8 cellular contexts compared by ENCODE assay signal in the genomic region with DNA sequence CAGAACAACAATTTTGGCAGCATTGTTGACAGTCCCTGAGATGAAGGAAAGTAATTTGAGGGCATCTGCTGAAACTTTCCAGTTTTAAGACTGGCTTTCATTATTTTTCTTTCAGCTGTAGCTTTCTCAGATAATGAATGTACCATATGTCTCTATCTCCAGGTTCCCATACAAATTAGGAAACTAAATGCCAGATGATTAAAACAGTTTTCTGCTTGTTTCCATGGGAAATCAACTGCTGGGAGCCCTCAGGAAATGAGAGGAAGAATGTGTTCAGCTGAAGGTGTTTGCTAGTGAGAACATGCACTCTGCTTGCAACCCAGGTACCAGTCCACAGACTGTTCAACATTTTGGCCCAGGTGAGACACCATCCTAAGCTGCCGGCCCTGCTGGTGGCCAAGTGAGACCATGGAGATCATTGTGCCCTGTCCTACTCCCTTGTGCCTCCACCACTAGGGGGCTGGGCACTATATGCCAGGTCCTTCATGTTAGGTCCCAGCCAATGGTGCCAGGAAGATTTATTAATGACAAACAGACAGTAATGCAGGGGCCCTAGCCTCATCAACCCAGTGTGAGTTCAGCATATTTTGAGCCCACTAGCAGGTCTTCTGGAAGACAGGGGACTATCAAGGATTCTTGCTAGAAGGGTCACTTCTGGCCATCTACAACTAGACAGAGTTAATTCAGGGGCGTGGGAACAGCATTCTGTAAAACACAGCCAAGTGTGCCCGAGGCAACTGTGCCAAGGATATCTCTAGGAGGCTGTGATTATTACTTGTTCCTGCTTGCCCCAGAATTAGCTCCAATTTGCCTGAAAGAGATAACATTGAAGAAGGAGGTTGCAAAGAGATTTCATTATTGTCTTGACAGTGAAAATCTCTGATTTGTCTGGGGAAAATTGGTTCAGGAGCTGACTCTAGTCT. TPM values are rescaled to one million over a fixed set of nuclear protein-coding genes. Genes with fewer than 3 reads are reported as not detected.
A peak's percentile ranks its signal among the peaks of the same experiment; 100 is the strongest.
DNase-seq lines count a peak whose midpoint lies in the region; ATAC-seq and TF ChIP-seq lines count a peak whose summit lies in the region.

No MANE protein-coding gene starts in this region.

- peaks cover 25% of the 10 kb centered on the region for H3K9me3 Mint-ChIP-seq in activated CD4-positive, alpha-beta T cell treated with anti-CD3 and anti-CD28 coated beads, Interleukin-2, amount 10 ng/mL, durations not matched to agents 7 days and 5 days
- H3K9me3 Mint-ChIP-seq in activated T-cell treated with anti-CD3 and anti-CD28 coated beads, Interleukin-2, amount 50 U/mL, for 4 hours: peaks cover 15% of the 10 kb centered on the region

- H3K4me3 ChIP-seq in fibroblast of the aortic adventitia (ENCODE audit: low read depth, low read length): no peak overlapping the region

- no peak for ATAC-seq in activated T-cell treated with anti-CD3 and anti-CD28 coated beads, Interleukin-2, amount 50 U/mL, for 4 hours
- ATAC-seq in GM18867 (IDR thresholded peaks at IDR 0.05; ENCODE audit: unreplicated experiment) (no peak), HG03159 (IDR thresholded peaks at IDR 0.05; ENCODE audit: unreplicated experiment) (no peak)

- H3K27ac Mint-ChIP-seq in activated CD4-positive, alpha-beta T cell treated with anti-CD3 and anti-CD28 coated beads, Interleukin-2, amount 10 ng/mL, durations not matched to agents 7 days and 5 days: peak overlapping the region; percentile 38

- H3K27me3 Mint-ChIP-seq in activated CD4-positive, alpha-beta T cell treated with anti-CD3 and anti-CD28 coated beads, Interleukin-2, amount 10 ng/mL, durations not matched to agents 7 days and 5 days: no peaks in the 10 kb centered on the region
- no peaks in the 10 kb centered on the region for H3K27me3 Mint-ChIP-seq in activated T-cell treated with anti-CD3 and anti-CD28 coated beads, Interleukin-2, amount 50 U/mL, for 4 hours (ENCODE audit: low read depth)

- peak; percentile 43 for TF ChIP-seq CTCF in fibroblast of the aortic adventitia (IDR thresholded peaks at IDR 0.05; ENCODE audit: insufficient read depth, low read length)

- DNase-seq in activated CD4-positive, alpha-beta T cell treated with anti-CD3 and anti-CD28 coated beads, Interleukin-2, amount 10 ng/mL, durations not matched to agents 7 days and 5 days: no peak
- no peak for DNase-seq in activated CD4-positive, alpha-beta T cell treated with anti-CD3 and anti-CD28 coated beads for 1 hour
- peak; percentile 16 for DNase-seq in RKO (ENCODE audit: low spot score)
- DNase-seq in fibroblast of the aortic adventitia (ENCODE audit: low read depth): no peak
- peak; percentile 43 for DNase-seq in superior temporal gyrus (ENCODE audit: extremely low spot score)
- DNase-seq in activated T-cell treated with anti-CD3 and anti-CD28 coated beads, Interleukin-2, amount 50 U/mL, for 4 hours: no peak

- peaks cover 74% of the 10 kb centered on the region for H3K4me1 Mint-ChIP-seq in activated CD4-positive, alpha-beta T cell treated with anti-CD3 and anti-CD28 coated beads, Interleukin-2, amount 10 ng/mL, durations not matched to agents 7 days and 5 days
- H3K4me1 Mint-ChIP-seq in activated T-cell treated with anti-CD3 and anti-CD28 coated beads, Interleukin-2, amount 50 U/mL, for 4 hours (ENCODE audit: low read depth): peaks cover 72% of the 10 kb centered on the region

- H3K36me3 Mint-ChIP-seq in activated CD4-positive, alpha-beta T cell treated with anti-CD3 and anti-CD28 coated beads, Interleukin-2, amount 10 ng/mL, durations not matched to agents 7 days and 5 days (ENCODE audit: low read depth): peaks cover 66% of the 10 kb centered on the region
- peaks cover 34% of the 10 kb centered on the region for H3K36me3 Mint-ChIP-seq in activated T-cell treated with anti-CD3 and anti-CD28 coated beads, Interleukin-2, amount 50 U/mL, for 4 hours (ENCODE audit: insufficient read depth)

- POLR2A ChIA-PET in activated CD4-positive, alpha-beta T cell treated with anti-CD3 and anti-CD28 coated beads, Interleukin-2, amount 10 ng/mL, durations not matched to agents 7 days and 5 days (lab: Charles Lee): interaction anchor here (0.6 kb wide), 1 partner anchor 44 kb away, joined by 3 read pairs; no protein-coding TSS in a partner anchor

- CTCF ChIA-PET in activated CD4-positive, alpha-beta T cell treated with anti-CD3 and anti-CD28 coated beads, Interleukin-2, amount 10 ng/mL, durations not matched to agents 7 days and 5 days (lab: Charles Lee): interaction anchor here (1.0 to 5.7 kb wide), 8 partner anchors 8 to 146 kb away, joined by 3 to 57 read pairs (median 4); a partner anchor contains a TSS

- H3K4me3 Mint-ChIP-seq in activated CD4-positive, alpha-beta T cell treated with anti-CD3 and anti-CD28 coated beads, Interleukin-2, amount 10 ng/mL, durations not matched to agents 7 days and 5 days: no peak overlapping the region
- H3K4me3 Mint-ChIP-seq in activated T-cell treated with anti-CD3 and anti-CD28 coated beads, Interleukin-2, amount 50 U/mL, for 4 hours: no peak overlapping the region

RNA-seq across cellular contexts. Expression of a gene that starts 17.0 kb away (rescaled TPM):
- total RNA-seq in activated CD4-positive, alpha-beta T cell treated with anti-CD3 and anti-CD28 coated beads, Interleukin-2, amount 10 ng/mL, durations not matched to agents 7 days and 5 days: 10 to 100 TPM; 45.0 to 55.2 TPM
- total RNA-seq in fibroblast of the aortic adventitia (ENCODE audit: low replicate concordance): 6.0 and 25.3 TPM in 2 replicates
- 10 to 100 TPM; 59.0 to 78.1 (median 74.3) TPM for total RNA-seq in activated T-cell treated with anti-CD3 and anti-CD28 coated beads, Interleukin-2, amount 50 U/mL, for 4 hours

Comparison
In these comparisons a context has a peak if more than half of its experiments do, and no peak if none do; other contexts are left out.
1. DNase-seq: peak in RKO (single experiment) and superior temporal gyrus (single experiment); none in activated CD4-positive, alpha-beta T cell treated with anti-CD3 and anti-CD28 coated beads, Interleukin-2, amount 10 ng/mL, durations not matched to agents 7 days and 5 days (single experiment), activated CD4-positive, alpha-beta T cell treated with anti-CD3 and anti-CD28 coated beads for 1 hour (single experiment), fibroblast of the aortic adventitia (single experiment) and activated T-cell treated with anti-CD3 and anti-CD28 coated beads, Interleukin-2, amount 50 U/mL, for 4 hours (single experiment).